ENCODE assay signal across 8 cellular contexts in the genomic region with DNA sequence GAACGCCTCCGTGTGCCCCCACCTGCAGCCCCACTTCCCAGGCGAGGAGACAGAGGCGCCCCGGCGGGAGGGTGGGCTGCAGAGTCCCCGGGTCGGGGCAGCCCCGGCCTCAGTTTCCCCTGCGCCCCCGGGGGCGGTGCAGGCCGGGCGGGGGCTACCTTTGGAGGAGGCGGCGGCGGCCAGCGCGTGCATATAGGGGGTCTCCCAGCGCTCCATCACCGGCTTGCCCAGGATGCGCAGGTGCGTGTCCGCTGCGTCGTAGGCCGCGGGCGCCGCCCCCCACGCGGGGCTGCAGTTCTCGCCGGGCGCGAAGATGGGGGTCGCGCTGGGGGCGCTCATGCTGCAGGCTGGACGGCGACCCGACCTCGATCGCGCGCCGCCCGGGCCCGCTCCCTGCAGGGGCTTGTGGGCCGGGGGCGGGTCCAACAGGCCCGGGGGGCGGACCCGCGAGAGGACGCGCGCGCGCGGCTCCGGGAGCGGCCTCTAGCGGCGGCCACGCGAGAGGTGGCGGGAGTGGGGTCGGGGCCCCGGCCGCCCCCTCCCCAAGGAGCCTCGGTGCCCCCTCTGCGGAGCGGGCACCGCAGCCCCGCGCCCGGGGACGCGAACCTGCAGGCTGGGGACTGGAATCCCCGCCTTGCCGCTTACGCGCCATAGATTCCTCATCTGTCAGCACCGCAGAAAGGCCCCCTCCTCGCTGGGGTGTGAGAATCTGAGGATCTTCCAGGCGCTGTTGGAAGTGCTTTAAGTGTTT. TPM values are rescaled to one million over a fixed set of nuclear protein-coding genes. Genes with fewer than 3 reads are reported as not detected.
DNase-seq lines count a peak whose midpoint lies in the region; ATAC-seq and TF ChIP-seq lines count a peak whose summit lies in the region.

GAMT (minus strand) TSS at position 405 of the 751 bp plus-strand sequence; CDS start at position 339, 66 bp downstream.

- 1% methylated on average over 87 of the region's 87 CpGs for WGBS in urinary bladder

- no peak for TF ChIP-seq CTCF in foreskin fibroblast (IDR thresholded peaks at IDR 0.05; ENCODE audit: low read depth, low read length)

- no peak within 1 kb of the TSS for H3K27ac ChIP-seq in urinary bladder (ENCODE audit: low read depth)

- peak; percentile 72 for DNase-seq in NCI-H2227 (lab: John Stamatoyannopoulos, UW; ENCODE audit: unreplicated experiment)
- no peak for DNase-seq in NCI-H2227 treated with DMSO at 0.1 percent for 48 hours (lab: John Stamatoyannopoulos, UW)
- DNase-seq in NCI-H69 (lab: John Stamatoyannopoulos, UW) = peak; percentile 84
- peak; percentile 52 for DNase-seq in activated effector memory CD4-positive, alpha-beta T cell treated with Interleukin-2 at 50 U/mL for 16 hours
- DNase-seq in foreskin fibroblast = peak in 1 of 2 donors; percentile 77
- peak in 40 of 56 donors; percentile 6 to 80 (median 35) for DNase-seq in nucleus accumbens (lab: John Stamatoyannopoulos, UW)

- no peak for ATAC-seq in GM19324 (IDR thresholded peaks at IDR 0.05; ENCODE audit: low FRiP score, unreplicated experiment)

- H3K4me3 ChIP-seq in foreskin fibroblast (ENCODE audit: low read depth in 1 of 2, low read length in 2 of 2) (peak within 1 kb of the TSS; percentile 64 to 73), urinary bladder (ENCODE audit: low read depth, low read length) (peak within 1 kb of the TSS; percentile 64)

- no peaks in the 10 kb centered on the region for H3K36me3 ChIP-seq in urinary bladder (ENCODE audit: insufficient read depth)

- no peaks in the 10 kb centered on the region for H3K4me1 ChIP-seq in urinary bladder (ENCODE audit: insufficient read depth)

RNA-seq across cellular contexts. Expression of gene GAMT, which starts in this region (rescaled TPM):
- total RNA-seq in urinary bladder = 10.3 TPM
- polyA plus RNA-seq in urinary bladder = 18.5 TPM
